ENCODE assay signal across 1 cellular context in genomic region chr21:44531606-44532128, GRCh38.
TF ChIP-seq lines count a peak whose summit lies in the region.

No MANE protein-coding gene starts in this region.

TF ChIP-seq in K562, 482 proteins besides CTCF, POLR2A, EP300 and RAD21:
- TF ChIP-seq MAZ (CRISPR knock-in tag; conservative IDR thresholded peaks at IDR 0.05 in 1 of 2, IDR thresholded peaks at IDR 0.05 in 1 of 2) (0 out of 4 replicates have a peak, but pooled peaks of 1 of the 2 experiments have one; percentile 24), OTX1 (CRISPR knock-in tag; IDR thresholded peaks at IDR 0.05) (0 out of 2 replicates have a peak, but pooled peaks have one; percentile 20), SAP30 (IDR thresholded peaks at IDR 0.05; ENCODE audit: borderline replicate concordance, insufficient read depth, low read depth, low read length, poor library complexity, severe bottlenecking) (no peak), EGR1 (conservative IDR thresholded peaks at IDR 0.05) (peak; percentile 29; the same call in 1 of the 2 replicates), ZNF197 (CRISPR knock-in tag; IDR thresholded peaks at IDR 0.05; ENCODE audit: low read depth) (no peak)
TF ChIP-seq in K562: peak in this region for 3.
